23 cellular contexts compared by ENCODE assay signal in the genomic region with DNA sequence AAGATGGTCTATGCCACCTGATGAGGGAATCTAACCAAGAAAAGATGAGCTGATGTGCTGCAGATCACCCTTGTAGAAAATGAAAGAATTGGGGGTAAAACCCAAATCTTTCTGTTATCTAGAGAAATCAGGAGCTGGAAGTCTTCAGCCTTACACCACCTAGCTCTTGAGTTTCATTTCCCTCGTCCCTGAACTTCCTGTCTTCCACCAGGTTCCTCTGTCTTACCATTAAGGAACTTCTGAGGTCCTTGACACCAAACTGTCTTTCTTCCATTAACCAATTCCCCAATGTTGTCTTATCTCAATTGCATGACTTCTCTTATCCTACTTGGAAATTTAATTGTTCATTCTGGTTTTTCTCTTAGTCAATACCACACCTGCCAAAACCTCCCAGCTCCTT. TPM values are rescaled to one million over a fixed set of nuclear protein-coding genes. Genes with fewer than 3 reads are reported as not detected.
DNase-seq lines count a peak whose midpoint lies in the region; ATAC-seq, FAIRE-seq and TF ChIP-seq lines count a peak whose summit lies in the region.
"Had no signal": no experiment of that assay in that cellular context is flagged by ENCODE, and none has a peak within 500 bp of the region (broad histone marks: within the 10 kb centered on the region; RNA-seq: fewer than 3 reads in every experiment).

No MANE protein-coding gene starts in this region.

- H3K9ac ChIP-seq in GM12878 (ENCODE audit: control insufficient read depth, insufficient read depth, low read length): no peak overlapping the region

- H3K4me1 ChIP-seq in GM12878 (ENCODE audit: control insufficient read depth, insufficient read depth, low read length): peaks cover 30% of the 10 kb centered on the region

- H3K79me2 ChIP-seq in GM12878 (ENCODE audit: control insufficient read depth, insufficient read depth, low read length): no peaks in the 10 kb centered on the region

- peak overlapping the region; percentile 73 for H3K4me2 ChIP-seq in GM12878 (ENCODE audit: control insufficient read depth, insufficient read depth)

- no peak overlapping the region for H3K4me3 ChIP-seq in GM12878
- H3K4me3 ChIP-seq: left ventricle myocardium inferior, SK-N-MC had no signal

- WGBS in GM12878 (ENCODE audit: insufficient coverage, insufficient replicate concordance, low lambda C conversion rate, missing lambda C conversion rate): 0% methylated on average over 1 of the region's 1 CpG

- POLR2A ChIA-PET in activated CD4-positive, alpha-beta T cell treated with anti-CD3 and anti-CD28 coated beads, Interleukin-2, amount 10 ng/mL, durations not matched to agents 7 days and 5 days (lab: Charles Lee): interaction anchor here (0.6 to 0.7 kb wide), 2 partner anchors 17 to 31 kb away, joined by 3 to 5 read pairs; no protein-coding TSS in a partner anchor
- POLR2A ChIA-PET in GM12878 (lab: Charles Lee): interaction anchor here (1.6 kb wide), 1 partner anchor 15 kb away, joined by 3 read pairs; no protein-coding TSS in a partner anchor

- no peaks in the 10 kb centered on the region for H3K27me3 ChIP-seq in GM12878 (replicated peaks in 1 of 2; ENCODE audit: control insufficient read depth in 2 of 2, insufficient read depth in 2 of 2, low read length in 1 of 2)

- TF ChIP-seq EP300 in GM12878 (IDR thresholded peaks at IDR 0.05; ENCODE audit: borderline replicate concordance in 1 of 2, control insufficient read depth in 1 of 2, low read depth in 2 of 2, low read length in 2 of 2): no peak

- H3K36me3 ChIP-seq in GM12878 (ENCODE audit: control insufficient read depth in 2 of 2, insufficient read depth in 2 of 2, low read length in 1 of 2): no peaks in the 10 kb centered on the region
- H3K36me3 ChIP-seq: left ventricle myocardium inferior, WERI-Rb-1 had no signal

- CTCF ChIA-PET in activated CD4-positive, alpha-beta T cell treated with anti-CD3 and anti-CD28 coated beads, Interleukin-2, amount 10 ng/mL, durations not matched to agents 7 days and 5 days (lab: Charles Lee): interaction anchor here (0.6 to 2.5 kb wide), 6 partner anchors 8 to 445 kb away, joined by 3 to 7 read pairs (median 4); no protein-coding TSS in a partner anchor
- CTCF ChIA-PET in GM12878 (lab: Yijun Ruan, JAX): interaction anchor here (0.8 to 4.0 kb wide), 9 partner anchors 8 to 393 kb away, joined by 3 to 17 read pairs (median 3); no protein-coding TSS in a partner anchor

- no peaks in the 10 kb centered on the region for H3K27me3 Mint-ChIP-seq in activated CD4-positive, alpha-beta T cell treated with anti-CD3 and anti-CD28 coated beads, Interleukin-2, amount 10 ng/mL, durations not matched to agents 7 days and 5 days
- H3K27me3 Mint-ChIP-seq in stimulated activated naive B cell treated with anti-CD40 and anti-IgM and Interleukin-4, amounts not matched to agents 10 μg/mL and 1 μg/mL and 100 μg/mL, for 72 hours: peaks cover 4 to 6% of the 10 kb centered on the region in 2 donors

- SMC1A ChIA-PET in GM12878 (lab: Charles Lee; ENCODE audit: uncharacterized antibody, unreplicated experiment): interaction anchor here (0.7 to 2.2 kb wide), 13 partner anchors 9 to 88 kb away, joined by 3 to 11 read pairs (median 4); no protein-coding TSS in a partner anchor

- H3K4me1 Mint-ChIP-seq in activated CD4-positive, alpha-beta T cell treated with anti-CD3 and anti-CD28 coated beads, Interleukin-2, amount 10 ng/mL, durations not matched to agents 7 days and 5 days: peaks cover 63% of the 10 kb centered on the region
- H3K4me1 Mint-ChIP-seq in stimulated activated naive B cell treated with anti-CD40 and anti-IgM and Interleukin-4, amounts not matched to agents 10 μg/mL and 1 μg/mL and 100 μg/mL, for 72 hours: peaks cover 25 to 44% of the 10 kb centered on the region in 2 donors
- H3K4me1 Mint-ChIP-seq: mesothelial cell of epicardium had no signal

- H3K27ac ChIP-seq in GM12878 (ENCODE audit: control insufficient read depth, insufficient read depth): no peak overlapping the region
- H3K27ac ChIP-seq: left ventricle myocardium inferior, SK-N-MC, WERI-Rb-1 had no signal

- H3K27ac Mint-ChIP-seq in activated CD4-positive, alpha-beta T cell treated with anti-CD3 and anti-CD28 coated beads, Interleukin-2, amount 10 ng/mL, durations not matched to agents 7 days and 5 days: peak overlapping the region; percentile 96
- H3K27ac Mint-ChIP-seq in stimulated activated naive B cell treated with anti-CD40 and anti-IgM and Interleukin-4, amounts not matched to agents 10 μg/mL and 1 μg/mL and 100 μg/mL, for 72 hours: no peak overlapping the region
- H3K27ac Mint-ChIP-seq: mesothelial cell of epicardium had no signal

- in situ Hi-C loops in KBM-7 (cut with MboI; ENCODE audit: low pct_unique_long_range_greater_than_20kb, low sequenced_read_pairs) (no loop called here), GM12878 (cut with MboI) (no loop called here)

- FAIRE-seq in GM12878 (lab: Jason Lieb, UNC): no peak

- RAD21 ChIA-PET in GM12878 (lab: Charles Lee; ENCODE audit: unreplicated experiment): interaction anchor here (0.8 to 2.0 kb wide), 5 partner anchors 9 to 166 kb away, joined by 3 to 4 read pairs (median 4); no protein-coding TSS in a partner anchor

- peak overlapping the region; percentile 32 for H3K4me3 Mint-ChIP-seq in activated CD4-positive, alpha-beta T cell treated with anti-CD3 and anti-CD28 coated beads, Interleukin-2, amount 10 ng/mL, durations not matched to agents 7 days and 5 days
- no peak overlapping the region for H3K4me3 Mint-ChIP-seq in stimulated activated naive B cell treated with anti-CD40 and anti-IgM and Interleukin-4, amounts not matched to agents 10 μg/mL and 1 μg/mL and 100 μg/mL, for 72 hours
- H3K4me3 Mint-ChIP-seq: mesothelial cell of epicardium, naive B cell had no signal

- H4K20me1 ChIP-seq in GM12878 (ENCODE audit: control insufficient read depth, insufficient read depth): no peaks in the 10 kb centered on the region

- peaks cover 17% of the 10 kb centered on the region for H3K9me3 Mint-ChIP-seq in activated CD4-positive, alpha-beta T cell treated with anti-CD3 and anti-CD28 coated beads, Interleukin-2, amount 10 ng/mL, durations not matched to agents 7 days and 5 days
- peaks cover 0 to 1% of the 10 kb centered on the region in 2 donors for H3K9me3 Mint-ChIP-seq in stimulated activated naive B cell treated with anti-CD40 and anti-IgM and Interleukin-4, amounts not matched to agents 10 μg/mL and 1 μg/mL and 100 μg/mL, for 72 hours
- H3K9me3 Mint-ChIP-seq: mesothelial cell of epicardium had no signal

- BruUV-seq in GM12878 (replicated peaks; lab: Mats Ljungman, UMichigan): no TSS peak

- no peak for ATAC-seq in GM12878
- ATAC-seq in stimulated activated naive B cell treated with anti-CD40 and anti-IgM and Interleukin-4, amounts not matched to agents 10 μg/mL and 1 μg/mL and 100 μg/mL, for 72 hours (replicated peaks): no peak
- ATAC-seq in HG03469 (IDR thresholded peaks at IDR 0.05; ENCODE audit: unreplicated experiment): no peak

- no peak for TF ChIP-seq POLR2A in GM12878 (IDR thresholded peaks at IDR 0.05; ENCODE audit: low read depth, low read length)

- intact Hi-C loops in GM12878 (cut with micrococcal nuclease; ENCODE audit: unreplicated experiment): no loop called here

- no peak for DNase-seq in activated CD4-positive, alpha-beta T cell treated with anti-CD3 and anti-CD28 coated beads, Interleukin-2, amount 10 ng/mL, durations not matched to agents 7 days and 5 days
- DNase-seq in activated CD4-positive, alpha-beta T cell treated with anti-CD3 and anti-CD28 coated beads for 4 hours: no peak
- DNase-seq in CD1c-positive myeloid dendritic cell (ENCODE audit: extremely low spot score) (peak; percentile 47), KBM-7 (peak; percentile 16), GM12878 (ENCODE audit: low read depth, low spot score) (no peak), kidney glomerular epithelial cell (lab: John Stamatoyannopoulos, UW) (no peak)
- no peak for DNase-seq in stimulated activated naive B cell treated with anti-CD40 and anti-IgM and Interleukin-4, amounts not matched to agents 10 μg/mL and 1 μg/mL and 100 μg/mL, for 72 hours
- DNase-seq: activated CD4-positive, alpha-beta T cell treated with anti-CD3 and anti-CD28 coated beads, Interleukin-2, amount 50 U/mL, for 4 hours; activated effector memory CD4-positive, alpha-beta T cell treated with Interleukin-2 at 50 U/mL for 16 hours; amygdala; DND-41; left ventricle myocardium inferior; MM.1S; naive B cell; NCI-H146; NCI-H446 treated with DMSO at 0.1 percent for 48 hours; NCI-H82; stimulated activated naive CD4-positive, alpha-beta T cell treated with Interleukin-2 at 50 U/mL for 16 hours; WERI-Rb-1 had no signal

- no peaks in the 10 kb centered on the region; the same call in 1 of the 3 replicates for H3K9me3 ChIP-seq in GM12878 (replicated peaks; ENCODE audit: control insufficient read depth, insufficient read depth, low read length)
- H3K9me3 ChIP-seq: left ventricle myocardium inferior had no signal

- no peak overlapping the region; the same call in 1 of the 2 replicates for H2AFZ ChIP-seq in GM12878 (ENCODE audit: control insufficient read depth, low read depth, low read length)

- no peak for TF ChIP-seq RAD21 in GM12878 (IDR thresholded peaks at IDR 0.05; ENCODE audit: insufficient read depth, low read depth, low read length)

- TF ChIP-seq CTCF in GM12878 (IDR thresholded peaks at IDR 0.05 in 2 of 3, conservative IDR thresholded peaks at IDR 0.05 in 1 of 3; ENCODE audit: control insufficient read depth in 2 of 3, extremely low read depth in 1 of 3, insufficient read depth in 1 of 3, low read depth in 3 of 3, low read length in 3 of 3): no peak

- H3K36me3 Mint-ChIP-seq in activated CD4-positive, alpha-beta T cell treated with anti-CD3 and anti-CD28 coated beads, Interleukin-2, amount 10 ng/mL, durations not matched to agents 7 days and 5 days (ENCODE audit: low read depth): peaks cover 20% of the 10 kb centered on the region
- peaks cover 0 to 6% of the 10 kb centered on the region in 2 donors for H3K36me3 Mint-ChIP-seq in stimulated activated naive B cell treated with anti-CD40 and anti-IgM and Interleukin-4, amounts not matched to agents 10 μg/mL and 1 μg/mL and 100 μg/mL, for 72 hours
- H3K36me3 Mint-ChIP-seq: mesothelial cell of epicardium, naive B cell had no signal

RNA-seq across cellular contexts. Expression of gene LPAR3, which starts 31.5 kb away (rescaled TPM):
- 1 to 10 TPM; 1.3 to 1.5 TPM for total RNA-seq in activated CD4-positive, alpha-beta T cell treated with anti-CD3 and anti-CD28 coated beads, Interleukin-2, amount 10 ng/mL, durations not matched to agents 7 days and 5 days
- total RNA-seq in GM12878 (2013; cell fraction: nucleolus; rRNA removed): 0.52 and 1.3 TPM in 2 replicates
- total RNA-seq in GM12878 (2014; rRNA removed): 0.16 and 0.17 TPM in 2 replicates
- 0.09 TPM in 2 replicates for total RNA-seq in GM12878 (2014; rRNA removed; fragmentation: Illumina TruSeq; extraction: Trizol)
- 0.11 and 0.23 TPM in 2 replicates for total RNA-seq in GM12878 (2021)
- polyA plus RNA-seq in GM12878 (2011; ENCODE audit: low read depth): not detected
- polyA plus RNA-seq in GM12878 (2011; rRNA removed): 0.31 and 0.37 TPM in 2 replicates
- polyA plus RNA-seq in GM12878 (2011; cell fraction: cytosol; rRNA removed): 0.22 and 0.25 TPM in 2 replicates
- 1.3 TPM in 2 replicates for polyA plus RNA-seq in GM12878 (2011; cell fraction: nucleus; rRNA removed)
- polyA plus RNA-seq in GM12878 (2012): 0.07 and 0.08 TPM in 2 replicates
- 0.07 TPM in 1 of 2 replicates, not detected in the other for polyA plus RNA-seq in GM12878 (2014; fragmentation: Illumina TruSeq; extraction: Trizol)
- under 1 TPM in 1 of 2 experiments, not detected in 1; 0.03 TPM for polyA plus RNA-seq in GM12878 (2014; fragmentation: Nextera tagmentation; extraction: Ambion mirVana)
- polyA plus RNA-seq in GM12878 (2014; rRNA removed): 0.06 and 0.08 TPM in 2 replicates
- not detected for polyA plus RNA-seq in GM12878 (2016; fragmentation: Nextera tagmentation; extraction: Ambion mirVana)
- 1.6 and 1.8 TPM in 2 replicates for polyA minus RNA-seq in GM12878 (2011; rRNA and poly(A)+ RNA removed)
- polyA minus RNA-seq in GM12878 (2011; cell fraction: cytosol; rRNA and poly(A)+ RNA removed): 0.94 TPM in 1 of 2 replicates, not detected in the other
- 0.29 and 0.36 TPM in 2 replicates for polyA minus RNA-seq in GM12878 (2011; cell fraction: nucleus; rRNA and poly(A)+ RNA removed)
- total RNA-seq: HT-29 had no signal

Comparison
In these comparisons a context has a peak if more than half of its experiments do, and no peak if none do; other contexts are left out.
1. DNase-seq: peak in CD1c-positive myeloid dendritic cell (single experiment) and KBM-7 (single experiment); none in activated CD4-positive, alpha-beta T cell treated with anti-CD3 and anti-CD28 coated beads, Interleukin-2, amount 10 ng/mL, durations not matched to agents 7 days and 5 days (single experiment), activated CD4-positive, alpha-beta T cell treated with anti-CD3 and anti-CD28 coated beads for 4 hours (0 of 2), GM12878 (single experiment), stimulated activated naive B cell treated with anti-CD40 and anti-IgM and Interleukin-4, amounts not matched to agents 10 μg/mL and 1 μg/mL and 100 μg/mL, for 72 hours (single experiment) and kidney glomerular epithelial cell (single experiment).